In the genomic region with DNA sequence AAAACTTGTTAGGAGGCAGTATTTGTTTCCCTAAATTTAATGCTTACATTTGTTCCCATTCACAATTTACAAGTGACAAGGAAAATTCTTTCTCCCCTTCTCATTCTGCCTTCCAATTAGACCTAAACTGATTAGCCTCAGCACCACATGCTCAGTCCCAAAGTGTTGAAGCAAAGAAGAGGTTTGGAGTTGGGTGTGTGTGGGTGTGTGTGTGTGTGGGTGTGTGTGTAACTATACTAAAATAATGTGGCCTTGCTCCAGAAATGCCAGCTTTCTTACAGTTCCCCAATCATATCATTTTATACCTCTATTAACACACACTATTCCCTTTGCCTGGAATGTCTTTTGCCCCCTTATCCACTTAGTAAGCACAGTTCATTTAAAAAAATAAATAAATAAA, we compare ENCODE assay signal across 30 cellular contexts.
"Had no signal": no experiment of that assay in that cellular context is flagged by ENCODE, and none has a peak within 500 bp of the region (broad histone marks: within the 10 kb centered on the region; RNA-seq: fewer than 3 reads in every experiment).

No MANE protein-coding gene starts in this region.

- H3K79me2 ChIP-seq: hepatocyte had no signal

- H3K4me1 ChIP-seq: breast epithelium, colonic mucosa had no signal

- H3K27me3 ChIP-seq: adrenal gland, ascending aorta, breast epithelium, cardiac muscle cell, colonic mucosa, esophagus squamous epithelium, gastroesophageal sphincter, hepatocyte had no signal

- DNase-seq: activated CD4-positive, alpha-beta memory T cell treated with anti-CD3 and anti-CD28 coated beads for 36 hours; activated CD4-positive, alpha-beta T cell treated with anti-CD3 and anti-CD28 coated beads for 36 hours; activated CD4-positive, alpha-beta T cell treated with anti-CD3 and anti-CD28 coated beads, Interleukin-2, amount 10 ng/mL, durations not matched to agents 24 days and 14 days; activated CD4-positive, CD25-positive, alpha-beta regulatory T cell; activated CD4-positive, CD25-positive, alpha-beta regulatory T cell treated with anti-CD3 and anti-CD28 coated beads, Interleukin-2, amount 50 U/mL, for 72 hours; activated CD8-positive, alpha-beta memory T cell treated with anti-CD3 and anti-CD28 coated beads, Interleukin-2, amount 10 ng/mL, durations not matched to agents 7 days and 5 days; activated CD8-positive, alpha-beta memory T cell treated with anti-CD3 and anti-CD28 coated beads, Interleukin-2, amount 50 U/mL, for 4 hours; activated CD8-positive, alpha-beta T cell treated with anti-CD3 and anti-CD28 coated beads, Interleukin-2, amount 10 ng/mL, durations not matched to agents 7 days and 5 days; activated effector memory CD4-positive, alpha-beta T cell treated with anti-CD3 and anti-CD28 coated beads, Interleukin-2, amount 50 U/mL, for 16 hours; activated naive CD4-positive, alpha-beta T cell treated with anti-CD3 and anti-CD28 coated beads for 36 hours; activated naive CD8-positive, alpha-beta T cell treated with anti-CD3 and anti-CD28 coated beads for 36 hours; activated naive CD8-positive, alpha-beta T cell treated with anti-CD3 and anti-CD28 coated beads, Interleukin-2, amount 50 U/mL, for 24 hours; activated T-cell treated with anti-CD3 and anti-CD28 coated beads, Interleukin-2, amount 50 U/mL, for 1 hour; activated T-cell treated with anti-CD3 and anti-CD28 coated beads, Interleukin-2, amount 50 U/mL, for 48 hours; central memory CD4-positive, alpha-beta T cell; cerebellar nuclear complex; colonic mucosa; effector CD8-positive, alpha-beta T cell; esophagus squamous epithelium; foreskin melanocyte; heart right ventricle; T1000 had no signal

- H3K4me3 ChIP-seq: adrenal gland, breast epithelium, cardiac muscle cell, colonic mucosa, esophagus squamous epithelium, gastroesophageal sphincter, heart right ventricle, hepatocyte had no signal

- FAIRE-seq: endothelial cell of umbilical vein had no signal

- H3K36me3 ChIP-seq: adrenal gland, ascending aorta, breast epithelium, cardiac muscle cell, colonic mucosa, esophagus squamous epithelium, gastroesophageal sphincter, heart right ventricle had no signal

- H3K9me3 ChIP-seq: adrenal gland, ascending aorta, breast epithelium, colonic mucosa, esophagus squamous epithelium, gastroesophageal sphincter, heart right ventricle had no signal

- ATAC-seq: activated CD4-positive, alpha-beta T cell treated with anti-CD3 and anti-CD28 coated beads for 36 hours; activated CD8-positive, alpha-beta memory T cell treated with anti-CD3 and anti-CD28 coated beads, Interleukin-2, amount 10 ng/mL, durations not matched to agents 7 days and 5 days; activated CD8-positive, alpha-beta T cell treated with anti-CD3 and anti-CD28 coated beads, Interleukin-2, amount 10 ng/mL, durations not matched to agents 7 days and 5 days; activated naive CD8-positive, alpha-beta T cell treated with anti-CD3 and anti-CD28 coated beads, Interleukin-2, amount 50 U/mL, for 24 hours; gastroesophageal sphincter; heart right ventricle had no signal

- H2AFZ ChIP-seq: hepatocyte had no signal

- H3K27ac ChIP-seq: adrenal gland, breast epithelium, cardiac muscle cell, colonic mucosa, epithelial cell of prostate, esophagus squamous epithelium, gastroesophageal sphincter, heart right ventricle, hepatocyte had no signal
